In genomic region chr4:30714408-30715031, GRCh38 we compare ENCODE assay signal across 8 cellular contexts. TPM values are rescaled to one million over a fixed set of nuclear protein-coding genes. Genes with fewer than 3 reads are reported as not detected.
A peak's percentile ranks its signal among the peaks of the same experiment; 100 is the strongest.
DNase-seq lines count a peak whose midpoint lies in the region; ATAC-seq, FAIRE-seq and TF ChIP-seq lines count a peak whose summit lies in the region.

No MANE protein-coding gene starts in this region.

- CTCF ChIA-PET in Calu3 (lab: Charles Lee) = no interaction called here
- CTCF ChIA-PET in HCT116 (lab: Charles Lee) = interaction anchor here (1.1 kb wide), 1 partner anchor 53 kb away, joined by 3 read pairs; no protein-coding TSS in a partner anchor
- CTCF ChIA-PET in H1 (lab: Charles Lee; ENCODE audit: partially characterized antibody) = interaction anchor here (0.6 to 2.3 kb wide), 17 partner anchors 11 to 961 kb away, joined by 3 to 8 read pairs (median 3); no protein-coding TSS in a partner anchor
- CTCF ChIA-PET in activated naive CD4-positive, alpha-beta T cell treated with anti-CD3 and anti-CD28 coated beads for 36 hours (lab: Charles Lee) = interaction anchor here (0.9 kb wide), 1 partner anchor 12 kb away, joined by 3 read pairs; no protein-coding TSS in a partner anchor

- H4K91ac ChIP-seq in H1 (replicated peaks; ENCODE audit: insufficient read length, low read length) = no peak overlapping the region

- H3K79me2 ChIP-seq in HCT116 (ENCODE audit: insufficient read depth, low read length) = peaks cover 15% of the 10 kb centered on the region; the same call in 1 of the 2 replicates
- no peaks in the 10 kb centered on the region for H3K79me2 ChIP-seq in OCI-LY1 (ENCODE audit: insufficient read depth, low read length)
- H3K79me2 ChIP-seq in H1 (ENCODE audit: control insufficient read depth in 1 of 2, insufficient read depth in 2 of 2, low read length in 2 of 2) = no peaks in the 10 kb centered on the region

- RAD21 ChIA-PET in HCT116 (lab: Charles Lee; ENCODE audit: low non-redundant PET in 1 of 2, low total read pairs in 2 of 2, uncharacterized antibody in 2 of 2, unreplicated experiment in 2 of 2) = interaction anchor here in 1 of 2 experiments (0.6 kb wide), 1 partner anchor 305 kb away, joined by 3 read pairs; no protein-coding TSS in a partner anchor

- no peak overlapping the region for H4K8ac ChIP-seq in H1 (ENCODE audit: extremely low read depth, insufficient read depth, low read length)

- H3K56ac ChIP-seq in H1 (replicated peaks; ENCODE audit: insufficient read length, low read depth, low read length) = no peak overlapping the region

- H3K4me1 Mint-ChIP-seq in Calu3 (ENCODE audit: low read depth, unreplicated experiment) (peaks cover 17% of the 10 kb centered on the region), nephron (peaks cover 5% of the 10 kb centered on the region)
- H3K4me1 Mint-ChIP-seq in activated naive CD4-positive, alpha-beta T cell treated with anti-CD3 and anti-CD28 coated beads for 36 hours (ENCODE audit: low read depth) = peaks cover 27% of the 10 kb centered on the region

- TF ChIP-seq EP300 in H1 (IDR thresholded peaks at IDR 0.05; ENCODE audit: borderline replicate concordance in 1 of 2, low read depth in 2 of 2, low read length in 2 of 2) = no peak

- H3K27ac ChIP-seq in HCT116 (ENCODE audit: low read depth, low read length) = peak overlapping the region; percentile 86
- no peak overlapping the region for H3K27ac ChIP-seq in OCI-LY1 (ENCODE audit: low read depth, low read length, poor library complexity, severe bottlenecking)
- no peak overlapping the region for H3K27ac ChIP-seq in H1 (ENCODE audit: low read depth, low read length)

- H2AK5ac ChIP-seq in H1 (ENCODE audit: low read depth, low read length) = no peak overlapping the region

- H3K4me1 ChIP-seq in HCT116 (ENCODE audit: control insufficient read depth in 1 of 2, insufficient read depth in 2 of 2, low read length in 2 of 2) (peaks cover 25 to 36% of the 10 kb centered on the region in 2 experiments), OCI-LY1 (ENCODE audit: insufficient read depth, low read length, severe bottlenecking) (no peaks in the 10 kb centered on the region), H1 (replicated peaks in 1 of 4; ENCODE audit: control insufficient read depth in 3 of 4, insufficient read depth in 4 of 4, low read length in 3 of 4) (peaks cover 0 to 3% (median 0%) of the 10 kb centered on the region in 4 experiments; a peak in 4 of 7 replicates)

- H3K4me3 Mint-ChIP-seq in Calu3 (ENCODE audit: low read depth, unreplicated experiment) (no peak overlapping the region), nephron (no peak overlapping the region)
- no peak overlapping the region for H3K4me3 Mint-ChIP-seq in activated naive CD4-positive, alpha-beta T cell treated with anti-CD3 and anti-CD28 coated beads for 36 hours

- H3K23ac ChIP-seq in H1 (ENCODE audit: insufficient read length) = no peak overlapping the region

- H3K23me2 ChIP-seq in H1 (ENCODE audit: low read depth, low read length) = peaks cover 21% of the 10 kb centered on the region

- H3K27ac Mint-ChIP-seq in Calu3 (ENCODE audit: unreplicated experiment) (no peak overlapping the region), nephron (no peak overlapping the region)
- no peak overlapping the region for H3K27ac Mint-ChIP-seq in activated naive CD4-positive, alpha-beta T cell treated with anti-CD3 and anti-CD28 coated beads for 36 hours

- H3K9ac ChIP-seq in HCT116 (ENCODE audit: low read length) (peak overlapping the region; percentile 58; the same call in 1 of the 2 replicates), OCI-LY1 (ENCODE audit: low read length) (no peak overlapping the region), H1 (replicated peaks in 1 of 4; ENCODE audit: extremely low read depth in 1 of 4, low read depth in 3 of 4, low read length in 3 of 4) (no peak overlapping the region)

- H3K79me1 ChIP-seq in H1 (ENCODE audit: low read depth, low read length) = no peaks in the 10 kb centered on the region

- peak; percentile 75 for ATAC-seq in HCT116

- H4K20me1 ChIP-seq in HCT116 (ENCODE audit: insufficient read depth) (no peaks in the 10 kb centered on the region), OCI-LY1 (ENCODE audit: insufficient read depth, low read length) (no peaks in the 10 kb centered on the region), H1 (replicated peaks in 1 of 2; ENCODE audit: control insufficient read depth in 1 of 2, insufficient read depth in 2 of 2, low read length in 2 of 2) (no peaks in the 10 kb centered on the region)

- peak; percentile 72 for TF ChIP-seq RAD21 in HCT116 (IDR thresholded peaks at IDR 0.05; ENCODE audit: low read depth)
- TF ChIP-seq RAD21 in H1 (IDR thresholded peaks at IDR 0.05 in 1 of 2, conservative IDR thresholded peaks at IDR 0.05 in 1 of 2; ENCODE audit: low read depth in 2 of 2, low read length in 2 of 2) = peak; percentile 73 to 76

- H2AFZ ChIP-seq in HCT116 (ENCODE audit: low read depth, low read length, poor library complexity, severe bottlenecking) = peak overlapping the region; percentile 53
- no peak overlapping the region for H2AFZ ChIP-seq in OCI-LY1 (ENCODE audit: low read length)
- no peak overlapping the region for H2AFZ ChIP-seq in H1 (ENCODE audit: low read length)

- H2BK20ac ChIP-seq in H1 (ENCODE audit: low read length) = no peak overlapping the region

- no TSS peak for BruUV-seq in Calu3 (replicated peaks; lab: Mats Ljungman, UMichigan)
- BruUV-seq in HCT116 (replicated peaks; lab: Mats Ljungman, UMichigan) = no TSS peak

- H3K4ac ChIP-seq in H1 (replicated peaks; ENCODE audit: insufficient read length, low read depth, low read length) = no peak overlapping the region

- no peaks in the 10 kb centered on the region for H3K9me2 ChIP-seq in HCT116 (ENCODE audit: insufficient read depth)
- H3K9me2 ChIP-seq in OCI-LY1 (ENCODE audit: low read depth, low read length) = no peaks in the 10 kb centered on the region

- TF ChIP-seq CTCF in Calu3 (IDR thresholded peaks at IDR 0.05; ENCODE audit: unreplicated experiment) (peak; percentile 33), HCT116 (IDR thresholded peaks at IDR 0.05 in 2 of 3, conservative IDR thresholded peaks at IDR 0.05 in 1 of 3; ENCODE audit: borderline replicate concordance in 1 of 3, insufficient read depth in 1 of 3, low read depth in 2 of 3, low read length in 2 of 3) (peak; percentile 32 to 82 (median 81); a peak in 5 of 6 replicates), OCI-LY1 (IDR thresholded peaks at IDR 0.05; ENCODE audit: low read length) (peak; percentile 41; the same call in 1 of the 2 replicates), H1 (IDR thresholded peaks at IDR 0.05; ENCODE audit: control extremely low read depth in 1 of 3, insufficient read depth in 1 of 3, low read depth in 1 of 3, low read length in 3 of 3) (peak in 2 of 3 experiments; percentile 72 to 85; a peak in 3 of 4 replicates), nephron (IDR thresholded peaks at IDR 0.05; ENCODE audit: unreplicated experiment in 3 of 3) (peak; percentile 73 to 80 (median 78))

- no peaks in the 10 kb centered on the region for H3K27me3 ChIP-seq in HCT116 (ENCODE audit: insufficient read depth, low read length)
- no peaks in the 10 kb centered on the region for H3K27me3 ChIP-seq in OCI-LY1 (ENCODE audit: insufficient read depth, low read length)
- H3K27me3 ChIP-seq in H1 (replicated peaks in 1 of 4; ENCODE audit: control insufficient read depth in 3 of 4, extremely low read depth in 1 of 4, insufficient read depth in 3 of 4, low read length in 3 of 4) = peaks cover 0 to 13% (median 8%) of the 10 kb centered on the region in 4 experiments; a peak in 5 of 7 replicates

- POLR2A ChIA-PET in HCT116 (lab: Charles Lee) = interaction anchor here (1.3 to 2.0 kb wide), 3 partner anchors 55 to 126 kb away, joined by 3 to 6 read pairs (median 3); no protein-coding TSS in a partner anchor
- POLR2A ChIA-PET in H1 (lab: Charles Lee; ENCODE audit: partially characterized antibody) = no interaction called here

- DNase-seq in Calu3 (peak; percentile 48), HCT116 (ENCODE audit: low read depth, low spot score) (peak; percentile 73), H1 (ENCODE audit: low read depth in 1 of 2, low spot score in 2 of 2) (peak in 1 of 2 experiments; percentile 53), T-helper 2 cell (no peak)
- DNase-seq in activated naive CD4-positive, alpha-beta T cell treated with anti-CD3 and anti-CD28 coated beads for 36 hours = no peak
- no peak for DNase-seq in stimulated activated CD4-positive, alpha-beta T cell treated with anti-CD3 and anti-CD28 coated beads, Interleukin-2, amount 100 ng/mL, for 48 hours

- no peaks in the 10 kb centered on the region for H3K9me3 Mint-ChIP-seq in Calu3 (ENCODE audit: low read depth, unreplicated experiment)
- H3K9me3 Mint-ChIP-seq in nephron = peaks cover 15% of the 10 kb centered on the region
- peaks cover 7% of the 10 kb centered on the region for H3K9me3 Mint-ChIP-seq in activated naive CD4-positive, alpha-beta T cell treated with anti-CD3 and anti-CD28 coated beads for 36 hours

- no peak overlapping the region for H2BK5ac ChIP-seq in H1 (ENCODE audit: low read depth, low read length)

- WGBS in H1 (ENCODE audit: extremely low coverage in 1 of 2, insufficient coverage in 1 of 2, insufficient read length in 1 of 2, insufficient replicate concordance in 2 of 2, low coverage in 1 of 2, low lambda C conversion rate in 2 of 2, missing lambda C conversion rate in 1 of 2), 2 experiments = 45% methylated on average over 6 of the region's 6 CpGs; no CpG with 5 or more reads in 1 of the 2 experiments

- FAIRE-seq in H1 (lab: Jason Lieb, UNC) = peak; percentile 81

- no peak overlapping the region for H2BK15ac ChIP-seq in H1 (ENCODE audit: low read length)

- H3K9me3 ChIP-seq in HCT116 (ENCODE audit: control insufficient read depth in 1 of 2, insufficient read depth in 1 of 2, low read depth in 1 of 2, low read length in 2 of 2) = peaks cover 0 to 11% of the 10 kb centered on the region in 2 experiments; a peak in 1 of 4 replicates
- no peaks in the 10 kb centered on the region for H3K9me3 ChIP-seq in OCI-LY1 (ENCODE audit: low read length)
- no peaks in the 10 kb centered on the region for H3K9me3 ChIP-seq in H1 (ENCODE audit: insufficient read depth in 2 of 2, low read depth in 1 of 2, low read length in 1 of 2)

- H3K4me3 ChIP-seq in HCT116 (replicated peaks in 1 of 2; ENCODE audit: low read depth in 1 of 2, low read length in 2 of 2) = no peak overlapping the region
- no peak overlapping the region for H3K4me3 ChIP-seq in OCI-LY1 (ENCODE audit: low read depth, low read length, poor library complexity, severe bottlenecking)
- H3K4me3 ChIP-seq in H1 (ENCODE audit: extremely low read depth in 1 of 4, insufficient read depth in 2 of 4, low read depth in 3 of 4, low read length in 4 of 4) = no peak overlapping the region

- H4K5ac ChIP-seq in H1 (ENCODE audit: insufficient read length, low read depth, low read length) = no peak overlapping the region

- intact Hi-C loops in Calu3 (cut with micrococcal nuclease; ENCODE audit: unreplicated experiment) = loop anchor here (5.0 kb wide), 3 partner anchors 148 to 963 kb away; no protein-coding TSS in a partner anchor
- intact Hi-C loops in HCT116 (cut with micrococcal nuclease) = loop anchor here (5.0 to 10.0 kb wide), 6 partner anchors 70 to 960 kb away; no protein-coding TSS in a partner anchor
- intact Hi-C loops in activated naive CD4-positive, alpha-beta T cell treated with anti-CD3 and anti-CD28 coated beads for 36 hours (cut with micrococcal nuclease) = loop anchor here (10.0 kb wide), 1 partner anchor 960 kb away; no protein-coding TSS in a partner anchor

- 0 out of 4 replicates have a peak, but pooled peaks cover 0 to 6% of the 10 kb centered on the region in 2 experiments for H3K36me3 ChIP-seq in HCT116 (ENCODE audit: control insufficient read depth in 1 of 2, insufficient read depth in 2 of 2, low read length in 2 of 2)
- no peaks in the 10 kb centered on the region for H3K36me3 ChIP-seq in OCI-LY1 (ENCODE audit: insufficient read depth, low read length)
- H3K36me3 ChIP-seq in H1 (ENCODE audit: control insufficient read depth in 2 of 4, insufficient read depth in 4 of 4, low read length in 3 of 4) = no peaks in the 10 kb centered on the region

- peaks cover 22% of the 10 kb centered on the region for H3K36me3 Mint-ChIP-seq in Calu3 (ENCODE audit: insufficient read depth, unreplicated experiment)
- H3K36me3 Mint-ChIP-seq in nephron (ENCODE audit: low read depth) = no peaks in the 10 kb centered on the region
- no peaks in the 10 kb centered on the region for H3K36me3 Mint-ChIP-seq in activated naive CD4-positive, alpha-beta T cell treated with anti-CD3 and anti-CD28 coated beads for 36 hours (ENCODE audit: low read depth)

- no peak overlapping the region for H3K18ac ChIP-seq in H1 (ENCODE audit: extremely low read depth, low read length)

- H3F3A ChIP-seq in OCI-LY1 (ENCODE audit: insufficient read depth, low read length) = no peaks in the 10 kb centered on the region

- H2BK12ac ChIP-seq in H1 (ENCODE audit: low read depth, low read length) = no peak overlapping the region

- H3K27me3 Mint-ChIP-seq in Calu3 (ENCODE audit: unreplicated experiment) = peaks cover 28% of the 10 kb centered on the region
- no peaks in the 10 kb centered on the region for H3K27me3 Mint-ChIP-seq in nephron (ENCODE audit: low read depth)
- H3K27me3 Mint-ChIP-seq in activated naive CD4-positive, alpha-beta T cell treated with anti-CD3 and anti-CD28 coated beads for 36 hours (ENCODE audit: low read depth) = peaks cover 45% of the 10 kb centered on the region

- H3K14ac ChIP-seq in H1 (ENCODE audit: insufficient read length) = no peak overlapping the region

- H2BK120ac ChIP-seq in H1 (replicated peaks; ENCODE audit: low read depth, low read length) = no peak overlapping the region

- H3K4me2 ChIP-seq in HCT116 (ENCODE audit: low read length) = peak overlapping the region; percentile 7; the same call in 1 of the 2 replicates
- H3K4me2 ChIP-seq in OCI-LY1 (ENCODE audit: low read length) = no peak overlapping the region
- H3K4me2 ChIP-seq in H1 (ENCODE audit: insufficient read depth in 1 of 2, low read depth in 2 of 2, low read length in 2 of 2) = no peak overlapping the region

- no peak for TF ChIP-seq POLR2A in HCT116 (IDR thresholded peaks at IDR 0.05; ENCODE audit: borderline replicate concordance, extremely low read depth, insufficient read depth, insufficient read length)
- TF ChIP-seq POLR2A in H1 (IDR thresholded peaks at IDR 0.05; ENCODE audit: control extremely low read depth in 1 of 2, low read depth in 2 of 2, low read length in 2 of 2) = no peak

RNA-seq across cellular contexts. Expression of gene PCDH7, which starts 5.6 kb away (rescaled TPM):
- total RNA-seq in Calu3 (2022) (0.45 and 1.8 TPM in 2 replicates), HCT116 (2021; ENCODE audit: unreplicated experiment) (65.9 TPM)
- polyA plus RNA-seq in HCT116 (2012) = 29.5 and 35.8 TPM in 2 replicates
- 6.1 and 6.7 TPM in 2 replicates for total RNA-seq in H1 (2021; fragmentation: NEBNext Ultra II Directional; extraction: Animal tissue kit (Norgen Biotek cat#: 25700))
- 3.1 and 4.1 TPM in 2 replicates for polyA plus RNA-seq in H1 (2011; rRNA removed)
- polyA plus RNA-seq in H1 (2011; cell fraction: cytosol; rRNA removed) = 3.4 TPM
- 9.0 TPM for polyA plus RNA-seq in H1 (2011; cell fraction: nucleus; rRNA removed)
- polyA plus RNA-seq in H1 (2012, experiment 1 of 2) = 2.4 to 3.2 TPM (median 3.0 TPM) in 4 replicates
- polyA plus RNA-seq in H1 (2012, experiment 2 of 2) = 0.50 TPM
- 2.4 TPM for polyA plus RNA-seq in H1 (2013, experiment 1 of 2)
- polyA plus RNA-seq in H1 (2013, experiment 2 of 2) = 2.2 TPM
- 19.4 and 22.9 TPM in 2 replicates for polyA minus RNA-seq in H1 (2011; rRNA and poly(A)+ RNA removed)
- polyA minus RNA-seq in H1 (2011; cell fraction: cytosol; rRNA and poly(A)+ RNA removed) = 9.8 TPM
- 48.0 TPM for polyA minus RNA-seq in H1 (2011; cell fraction: nucleus; rRNA and poly(A)+ RNA removed)
- not detected for total RNA-seq in activated naive CD4-positive, alpha-beta T cell treated with anti-CD3 and anti-CD28 coated beads for 36 hours

Comparison
In these comparisons a context has a peak if more than half of its experiments do, and no peak if none do; other contexts are left out.
1. DNase-seq: peak in Calu3 (single experiment) and HCT116 (single experiment); none in activated naive CD4-positive, alpha-beta T cell treated with anti-CD3 and anti-CD28 coated beads for 36 hours (single experiment), T-helper 2 cell (0 of 5) and stimulated activated CD4-positive, alpha-beta T cell treated with anti-CD3 and anti-CD28 coated beads, Interleukin-2, amount 100 ng/mL, for 48 hours (0 of 2).
2. Peak in every context shown above with its lines, with median percentiles within 50 percentile points of each other: CTCF ChIP-seq.